Comparison of ENCODE assay signal across 1 cellular context in genomic region chr16:69105501-69106361, GRCh38.
TF ChIP-seq lines count a peak whose summit lies in the region.

Gene HAS3, plus strand, starts transcription at chr16:69105653. Its CDS starts 3,743 bp downstream, at chr16:69109396.

TF ChIP-seq in endothelial cell of umbilical vein, 7 proteins besides CTCF, POLR2A, EP300 and RAD21 (continued from another document):
- peak; percentile 44 for TF ChIP-seq EZH2 (IDR thresholded peaks at IDR 0.05; ENCODE audit: borderline replicate concordance, low read depth, low read length, severe bottlenecking)
